Comparison of ENCODE assay signal across 24 cellular contexts in genomic region chr3:99319450-99319849, GRCh38.
DNase-seq lines count a peak whose midpoint lies in the region; ATAC-seq, FAIRE-seq and TF ChIP-seq lines count a peak whose summit lies in the region.
"Had no signal": no experiment of that assay in that cellular context is flagged by ENCODE, and none has a peak within 500 bp of the region (broad histone marks: within the 10 kb centered on the region; RNA-seq: fewer than 3 reads in every experiment).

No MANE protein-coding gene starts in this region.

- peak overlapping the region; percentile 62 to 71 for H3K27ac ChIP-seq in tibial artery
- H3K27ac ChIP-seq: neural progenitor cell, Peyer's patch, SK-N-MC, testis, WERI-Rb-1 had no signal

- FAIRE-seq in GM12892 (lab: Jason Lieb, UNC): no peak
- FAIRE-seq: GM12878 had no signal

- intact Hi-C loops in tibial artery (cut with DNase I; ENCODE audit: low total_unique reads): no loop called here

- peak overlapping the region; percentile 36 for H3K9ac ChIP-seq in adipocyte (ENCODE audit: low read length)
- H3K9ac ChIP-seq: neural progenitor cell had no signal

- H3K4me1 ChIP-seq in adipocyte (ENCODE audit: control insufficient read depth, insufficient read depth, low read length): peaks cover 25% of the 10 kb centered on the region
- H3K4me1 ChIP-seq in tibial artery: peaks cover 0 to 32% (median 11%) of the 10 kb centered on the region in 4 donors
- H3K4me1 ChIP-seq: neural progenitor cell, Peyer's patch, testis had no signal

- H3K9me3 ChIP-seq in adipocyte (ENCODE audit: control insufficient read depth, low read length) (no peaks in the 10 kb centered on the region), tibial artery (no peaks in the 10 kb centered on the region)
- H3K9me3 ChIP-seq: Peyer's patch, testis had no signal

- H3K27me3 ChIP-seq in adipocyte (replicated peaks; ENCODE audit: control insufficient read depth, insufficient read depth, low read length) (no peaks in the 10 kb centered on the region), tibial artery (no peaks in the 10 kb centered on the region)
- H3K27me3 ChIP-seq: neural progenitor cell, Peyer's patch, testis had no signal

- ATAC-seq in esophagus mucosa: no peak
- ATAC-seq: activated CD8-positive, alpha-beta memory T cell treated with anti-CD3 and anti-CD28 coated beads, Interleukin-2, amount 10 ng/mL, durations not matched to agents 7 days and 5 days; activated naive CD4-positive, alpha-beta T cell treated with anti-CD3 and anti-CD28 coated beads, Interleukin-2, amount 50 U/mL, for 72 hours; CD8-positive, alpha-beta T cell; GM12878 had no signal

- no peak for TF ChIP-seq CTCF in fibroblast of the aortic adventitia (IDR thresholded peaks at IDR 0.05; ENCODE audit: insufficient read depth, low read length)
- TF ChIP-seq CTCF in tibial artery (IDR thresholded peaks at IDR 0.05): no peak
- TF ChIP-seq CTCF in GM20000 (IDR thresholded peaks at IDR 0.05; ENCODE audit: extremely low read depth, missing control alignments): no peak

- H3K36me3 ChIP-seq in adipocyte (ENCODE audit: control insufficient read depth, insufficient read depth, low read length, severe bottlenecking): no peaks in the 10 kb centered on the region
- H3K36me3 ChIP-seq in tibial artery: no peaks in the 10 kb centered on the region
- H3K36me3 ChIP-seq: neural progenitor cell, Peyer's patch, WERI-Rb-1 had no signal

- H3K4me3 ChIP-seq in adipocyte (ENCODE audit: low read length): no peak overlapping the region
- no peak overlapping the region for H3K4me3 ChIP-seq in fibroblast of the aortic adventitia (ENCODE audit: low read depth, low read length)
- H3K4me3 ChIP-seq in tibial artery: no peak overlapping the region
- H3K4me3 ChIP-seq: GM12878, neural progenitor cell, Peyer's patch, SK-N-MC, testis had no signal

- TF ChIP-seq POLR2A in GM12892 (IDR thresholded peaks at IDR 0.05; ENCODE audit: low read depth, low read length): no peak

- peak; percentile 16 for DNase-seq in HCEC 1CT
- peak; percentile 34 for DNase-seq in adipocyte (ENCODE audit: low read depth)
- peak; percentile 6 for DNase-seq in fibroblast of the aortic adventitia (ENCODE audit: low read depth)
- no peak for DNase-seq in tibial artery
- DNase-seq in GM12892 (ENCODE audit: insufficient read length): no peak
- DNase-seq in GM20000 (ENCODE audit: low spot score): no peak
- DNase-seq: activated CD4-positive, alpha-beta T cell treated with anti-CD3 and anti-CD28 coated beads, Interleukin-2, amount 10 ng/mL, durations not matched to agents 7 days and 5 days; activated CD8-positive, alpha-beta memory T cell treated with anti-CD3 and anti-CD28 coated beads, Interleukin-2, amount 10 ng/mL, durations not matched to agents 7 days and 5 days; AML-193; CD8-positive, alpha-beta T cell; DMS153; NCI-H1417; NCI-H2107; NCI-H510A treated with DMSO at 0.1 percent for 48 hours; Peyer's patch; stimulated activated CD4-positive, alpha-beta T cell treated with anti-CD3 and anti-CD28 coated beads, Interleukin-4, amount 100 ng/mL, for 1 hour; stimulated activated naive CD4-positive, alpha-beta T cell; testis; WERI-Rb-1 had no signal

Comparison
In these comparisons a context has a peak if more than half of its experiments do, and no peak if none do; other contexts are left out.
1. DNase-seq: peak in HCEC 1CT (single experiment), adipocyte (single experiment) and fibroblast of the aortic adventitia (single experiment); none in tibial artery (0 of 2), GM12892 (single experiment) and GM20000 (single experiment).